ENCODE assay signal across 31 cellular contexts in genomic region chr15:68868296-68868695, GRCh38.
"Had no signal": no experiment of that assay in that cellular context is flagged by ENCODE, and none has a peak within 500 bp of the region (broad histone marks: within the 10 kb centered on the region; RNA-seq: fewer than 3 reads in every experiment).

No MANE protein-coding gene starts in this region.

- H3K79me2 ChIP-seq: hepatocyte had no signal

- H3K27ac ChIP-seq: ascending aorta, breast epithelium, cardiac muscle cell, epithelial cell of prostate, esophagus squamous epithelium, gastroesophageal sphincter, heart right ventricle, hepatocyte had no signal

- ATAC-seq: activated CD4-positive, alpha-beta T cell treated with anti-CD3 and anti-CD28 coated beads for 36 hours; activated CD8-positive, alpha-beta T cell treated with anti-CD3 and anti-CD28 coated beads for 36 hours; activated naive CD4-positive, alpha-beta T cell treated with anti-CD3 and anti-CD28 coated beads, Interleukin-2, amount 50 U/mL, for 72 hours; effector memory CD8-positive, alpha-beta T cell; gastroesophageal sphincter; heart right ventricle had no signal

- H3K27me3 ChIP-seq: ascending aorta, breast epithelium, cardiac muscle cell, hepatocyte had no signal

- H2AFZ ChIP-seq: hepatocyte had no signal

- H3K4me1 Mint-ChIP-seq: activated CD4-positive, alpha-beta T cell treated with anti-CD3 and anti-CD28 coated beads for 36 hours; activated naive CD4-positive, alpha-beta T cell treated with anti-CD3 and anti-CD28 coated beads, Interleukin-2, amount 10 ng/mL, durations not matched to agents 7 days and 5 days; activated naive CD8-positive, alpha-beta T cell treated with anti-CD3 and anti-CD28 coated beads, Interleukin-2, amount 10 ng/mL, durations not matched to agents 7 days and 5 days; brain had no signal

- H3K4me1 ChIP-seq: ascending aorta, breast epithelium, esophagus squamous epithelium, gastroesophageal sphincter, heart right ventricle had no signal

- H3K4me3 Mint-ChIP-seq: activated CD4-positive, alpha-beta T cell treated with anti-CD3 and anti-CD28 coated beads for 36 hours; activated CD8-positive, alpha-beta T cell treated with anti-CD3 and anti-CD28 coated beads for 36 hours; activated naive CD4-positive, alpha-beta T cell treated with anti-CD3 and anti-CD28 coated beads, Interleukin-2, amount 10 ng/mL, durations not matched to agents 7 days and 5 days; activated naive CD8-positive, alpha-beta T cell treated with anti-CD3 and anti-CD28 coated beads, Interleukin-2, amount 10 ng/mL, durations not matched to agents 7 days and 5 days; activated T-helper 1 cell treated with anti-CD3 and anti-CD28 coated beads, Interleukin-12 subunit alpha, Interleukin-12 subunit beta, Interleukin-2, Interleukin-4 antibody, amounts not matched to agents 30 ng/mL and 10 ng/mL and 1 ng/mL, durations not matched to agents 14 hours and 24 hours and 36 hours; brain; effector memory CD8-positive, alpha-beta T cell had no signal

- DNase-seq: activated CD4-positive, alpha-beta T cell treated with anti-CD3 and anti-CD28 coated beads for 36 hours; activated CD4-positive, alpha-beta T cell treated with anti-CD3 and anti-CD28 coated beads, Interleukin-2, amount 50 U/mL, for 1 hour; activated CD4-positive, alpha-beta T cell treated with anti-CD3 and anti-CD28 coated beads, Interleukin-2, amount 50 U/mL, for 48 hours; activated CD4-positive, CD25-positive, alpha-beta regulatory T cell; activated CD4-positive, CD25-positive, alpha-beta regulatory T cell treated with anti-CD3 and anti-CD28 coated beads, Interleukin-2, amount 50 U/mL, for 72 hours; activated CD8-positive, alpha-beta memory T cell treated with anti-CD3 and anti-CD28 coated beads for 24 hours; activated CD8-positive, alpha-beta T cell treated with anti-CD3 and anti-CD28 coated beads for 36 hours; activated gamma-delta T cell; activated naive CD4-positive, alpha-beta T cell; activated naive CD4-positive, alpha-beta T cell treated with anti-CD3 and anti-CD28 coated beads, Interleukin-2, amount 10 ng/mL, durations not matched to agents 7 days and 5 days; activated naive CD8-positive, alpha-beta T cell treated with anti-CD3 and anti-CD28 coated beads, Interleukin-2, amount 10 ng/mL, durations not matched to agents 7 days and 5 days; activated T-cell treated with anti-CD3 and anti-CD28 coated beads, Interleukin-2, amount 50 U/mL, for 1 hour; activated T-cell treated with anti-CD3 and anti-CD28 coated beads, Interleukin-2, amount 50 U/mL, for 48 hours; central memory CD4-positive, alpha-beta T cell; cortex of kidney; dermis blood vessel endothelial cell; effector CD4-positive, alpha-beta T cell; effector memory CD8-positive, alpha-beta T cell; esophagus squamous epithelium; foreskin melanocyte; heart right ventricle; T-helper 2 cell had no signal

- H3K27ac Mint-ChIP-seq: activated CD4-positive, alpha-beta T cell treated with anti-CD3 and anti-CD28 coated beads for 36 hours; activated CD8-positive, alpha-beta T cell treated with anti-CD3 and anti-CD28 coated beads for 36 hours; activated naive CD4-positive, alpha-beta T cell treated with anti-CD3 and anti-CD28 coated beads, Interleukin-2, amount 10 ng/mL, durations not matched to agents 7 days and 5 days; activated naive CD4-positive, alpha-beta T cell treated with anti-CD3 and anti-CD28 coated beads, Interleukin-2, amount 50 U/mL, for 72 hours; activated naive CD8-positive, alpha-beta T cell treated with anti-CD3 and anti-CD28 coated beads, Interleukin-2, amount 10 ng/mL, durations not matched to agents 7 days and 5 days; activated T-helper 1 cell treated with anti-CD3 and anti-CD28 coated beads, Interleukin-12 subunit alpha, Interleukin-12 subunit beta, Interleukin-2, Interleukin-4 antibody, amounts not matched to agents 30 ng/mL and 10 ng/mL and 1 ng/mL, durations not matched to agents 14 hours and 24 hours and 36 hours; effector memory CD8-positive, alpha-beta T cell had no signal

- H3K9me3 Mint-ChIP-seq: activated naive CD4-positive, alpha-beta T cell treated with anti-CD3 and anti-CD28 coated beads, Interleukin-2, amount 10 ng/mL, durations not matched to agents 7 days and 5 days; activated naive CD8-positive, alpha-beta T cell treated with anti-CD3 and anti-CD28 coated beads, Interleukin-2, amount 10 ng/mL, durations not matched to agents 7 days and 5 days; activated T-helper 1 cell treated with anti-CD3 and anti-CD28 coated beads, Interleukin-12 subunit alpha, Interleukin-12 subunit beta, Interleukin-2, Interleukin-4 antibody, amounts not matched to agents 30 ng/mL and 10 ng/mL and 1 ng/mL, durations not matched to agents 14 hours and 24 hours and 36 hours; effector memory CD8-positive, alpha-beta T cell had no signal

- H3K4me2 ChIP-seq: hepatocyte had no signal

- H3K36me3 Mint-ChIP-seq: activated naive CD4-positive, alpha-beta T cell treated with anti-CD3 and anti-CD28 coated beads, Interleukin-2, amount 10 ng/mL, durations not matched to agents 7 days and 5 days; activated naive CD8-positive, alpha-beta T cell treated with anti-CD3 and anti-CD28 coated beads, Interleukin-2, amount 10 ng/mL, durations not matched to agents 7 days and 5 days; brain had no signal
